Comparison of ENCODE assay signal across 1 cellular context in genomic region chr2:138490673-138491494, GRCh38.
TF ChIP-seq lines count a peak whose summit lies in the region.

No MANE protein-coding gene starts in this region.

TF ChIP-seq in HepG2, 621 proteins besides CTCF, POLR2A, EP300 and RAD21 (continued from another document and continues in another):
- TF ChIP-seq ZNF18 (CRISPR knock-in tag; IDR thresholded peaks at IDR 0.05; ENCODE audit: insufficient replicate concordance) (peak; percentile 56), MEIS2 (CRISPR knock-in tag; IDR thresholded peaks at IDR 0.05) (peak; percentile 20; the same call in 1 of the 2 replicates), ZSCAN25 (CRISPR knock-in tag; IDR thresholded peaks at IDR 0.05) (no peak), RXRB (CRISPR knock-in tag; IDR thresholded peaks at IDR 0.05; ENCODE audit: borderline replicate concordance) (peak; percentile 93), POLR2AphosphoS5 (IDR thresholded peaks at IDR 0.05; ENCODE audit: low read depth, low read length) (no peak), SYNCRIP (IDR thresholded peaks at IDR 0.05; ENCODE audit: insufficient read depth, low read depth, low read length) (no peak), AHR (CRISPR knock-in tag; IDR thresholded peaks at IDR 0.05) (no peak), ZNF143 (CRISPR knock-in tag; IDR thresholded peaks at IDR 0.05) (no peak), ZMYM4 (CRISPR knock-in tag; IDR thresholded peaks at IDR 0.05) (peak; percentile 44; the same call in 1 of the 2 replicates), MTA1 (CRISPR knock-in tag; IDR thresholded peaks at IDR 0.05; ENCODE audit: borderline replicate concordance) (no peak; the same call in 1 of the 2 replicates), NR1H2 (CRISPR knock-in tag; IDR thresholded peaks at IDR 0.05; ENCODE audit: borderline replicate concordance, low read depth) (no peak), CREB1 (IDR thresholded peaks at IDR 0.05) (no peak), CREB1 (CRISPR knock-in tag; IDR thresholded peaks at IDR 0.05) (peak; percentile 69), ZNF253 (CRISPR knock-in tag; IDR thresholded peaks at IDR 0.05; ENCODE audit: borderline replicate concordance) (no peak), ZNF530 (CRISPR knock-in tag; IDR thresholded peaks at IDR 0.05; ENCODE audit: low read depth) (no peak), ZNF496 (CRISPR knock-in tag; IDR thresholded peaks at IDR 0.05; ENCODE audit: insufficient replicate concordance) (no peak), HOXA9 (CRISPR knock-in tag; IDR thresholded peaks at IDR 0.05; ENCODE audit: borderline replicate concordance) (no peak), REPIN1 (CRISPR knock-in tag; IDR thresholded peaks at IDR 0.05; ENCODE audit: borderline replicate concordance, low read depth) (peak; percentile 53; the same call in 1 of the 2 replicates), ZNF781 (CRISPR knock-in tag; IDR thresholded peaks at IDR 0.05; ENCODE audit: borderline replicate concordance, not compliant biosample characterization) (no peak), KMT2B (CRISPR knock-in tag; IDR thresholded peaks at IDR 0.05) (peak; percentile 32; the same call in 1 of the 2 replicates), ATF1 (CRISPR knock-in tag; IDR thresholded peaks at IDR 0.05) (peak; percentile 72; the same call in 1 of the 2 replicates), ZNF136 (CRISPR knock-in tag; IDR thresholded peaks at IDR 0.05; ENCODE audit: low read depth) (no peak), MZF1 (CRISPR knock-in tag; IDR thresholded peaks at IDR 0.05; ENCODE audit: borderline replicate concordance) (no peak), PAX8 (CRISPR knock-in tag; IDR thresholded peaks at IDR 0.05; ENCODE audit: borderline replicate concordance) (no peak), XRCC5 (optimal IDR thresholded peaks at IDR 0.05; ENCODE audit: low read length) (no peak), JDP2 (CRISPR knock-in tag; IDR thresholded peaks at IDR 0.05; ENCODE audit: borderline replicate concordance) (no peak), NFIB (CRISPR knock-in tag; IDR thresholded peaks at IDR 0.05; ENCODE audit: borderline replicate concordance) (no peak), POLR2G (IDR thresholded peaks at IDR 0.05; ENCODE audit: low read depth, low read length) (no peak), ZNF747 (CRISPR knock-in tag; IDR thresholded peaks at IDR 0.05; ENCODE audit: borderline replicate concordance) (no peak; the same call in none of the 2 replicates), ZNF24 (IDR thresholded peaks at IDR 0.05) (no peak), NFATC3 (CRISPR knock-in tag; IDR thresholded peaks at IDR 0.05) (no peak), ZNF607 (CRISPR knock-in tag; IDR thresholded peaks at IDR 0.05; ENCODE audit: borderline replicate concordance) (no peak), ATRX (CRISPR knock-in tag; IDR thresholded peaks at IDR 0.05; ENCODE audit: borderline replicate concordance) (no peak), NFKBIZ (CRISPR knock-in tag; IDR thresholded peaks at IDR 0.05) (no peak; the same call in 1 of the 2 replicates), SRSF9 (IDR thresholded peaks at IDR 0.05; ENCODE audit: borderline replicate concordance, insufficient read depth, low read depth, low read length, poor library complexity, severe bottlenecking) (no peak), TRIM22 (IDR thresholded peaks at IDR 0.05) (no peak), CBFB (CRISPR knock-in tag; IDR thresholded peaks at IDR 0.05) (no peak), NR2F6 (IDR thresholded peaks at IDR 0.05) (peak; percentile 99), NR2F6 (CRISPR knock-in tag; IDR thresholded peaks at IDR 0.05) (peak; percentile 98), ZNF546 (CRISPR knock-in tag; conservative IDR thresholded peaks at IDR 0.05) (no peak), PAWR (CRISPR knock-in tag; IDR thresholded peaks at IDR 0.05; ENCODE audit: borderline replicate concordance) (no peak), IKZF5 (CRISPR knock-in tag; IDR thresholded peaks at IDR 0.05) (peak; percentile 67; the same call in 1 of the 2 replicates), MED8 (CRISPR knock-in tag; IDR thresholded peaks at IDR 0.05; ENCODE audit: insufficient replicate concordance) (no peak), DPF2 (CRISPR knock-in tag; IDR thresholded peaks at IDR 0.05; ENCODE audit: borderline replicate concordance, low read depth) (peak; percentile 92), ZNF333 (CRISPR knock-in tag; IDR thresholded peaks at IDR 0.05; ENCODE audit: borderline replicate concordance) (no peak), POGZ (CRISPR knock-in tag; IDR thresholded peaks at IDR 0.05) (peak; percentile 74), ZNF720 (CRISPR knock-in tag; IDR thresholded peaks at IDR 0.05) (no peak), SIN3B (IDR thresholded peaks at IDR 0.05; ENCODE audit: low read length) (no peak), KAT2B (IDR thresholded peaks at IDR 0.05; ENCODE audit: borderline replicate concordance, low read depth, low read length) (peak; percentile 65; the same call in 1 of the 2 replicates), CHD4 (IDR thresholded peaks at IDR 0.05; ENCODE audit: borderline replicate concordance, low read length) (peak; percentile 72; the same call in 1 of the 2 replicates), KDM4B (CRISPR knock-in tag; IDR thresholded peaks at IDR 0.05) (no peak), ZNF629 (CRISPR knock-in tag; conservative IDR thresholded peaks at IDR 0.05) (no peak; the same call in 1 of the 2 replicates), ZNF550 (CRISPR knock-in tag; IDR thresholded peaks at IDR 0.05; ENCODE audit: borderline replicate concordance) (no peak), ZNF598 (CRISPR knock-in tag; IDR thresholded peaks at IDR 0.05; ENCODE audit: borderline replicate concordance) (no peak), FOXM1 (CRISPR knock-in tag; IDR thresholded peaks at IDR 0.05) (no peak), FOXA3 (CRISPR knock-in tag; IDR thresholded peaks at IDR 0.05) (peak; percentile 98), ZFP36L2 (CRISPR knock-in tag; IDR thresholded peaks at IDR 0.05) (no peak), ZNF12 (CRISPR knock-in tag; IDR thresholded peaks at IDR 0.05) (peak; percentile 47; the same call in 1 of the 2 replicates), HNF4A (CRISPR knock-in tag; IDR thresholded peaks at IDR 0.05) (peak; percentile 85), ZNF30 (CRISPR knock-in tag; IDR thresholded peaks at IDR 0.05) (no peak), FOXK2 (IDR thresholded peaks at IDR 0.05) (0 out of 2 replicates have a peak, but pooled peaks have one; percentile 20), ASH2L (IDR thresholded peaks at IDR 0.05; ENCODE audit: insufficient read length, low read depth, low read length) (peak; percentile 88)
- TF ChIP-seq, protein P1, sequence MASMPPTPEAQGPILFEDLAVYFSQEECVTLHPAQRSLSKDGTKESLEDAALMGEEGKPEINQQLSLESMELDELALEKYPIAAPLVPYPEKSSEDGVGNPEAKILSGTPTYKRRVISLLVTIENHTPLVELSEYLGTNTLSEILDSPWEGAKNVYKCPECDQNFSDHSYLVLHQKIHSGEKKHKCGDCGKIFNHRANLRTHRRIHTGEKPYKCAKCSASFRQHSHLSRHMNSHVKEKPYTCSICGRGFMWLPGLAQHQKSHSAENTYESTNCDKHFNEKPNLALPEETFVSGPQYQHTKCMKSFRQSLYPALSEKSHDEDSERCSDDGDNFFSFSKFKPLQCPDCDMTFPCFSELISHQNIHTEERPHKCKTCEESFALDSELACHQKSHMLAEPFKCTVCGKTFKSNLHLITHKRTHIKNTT (CRISPR knock-in tag; IDR thresholded peaks at IDR 0.05), result no peak
- TF ChIP-seq, protein P2, sequence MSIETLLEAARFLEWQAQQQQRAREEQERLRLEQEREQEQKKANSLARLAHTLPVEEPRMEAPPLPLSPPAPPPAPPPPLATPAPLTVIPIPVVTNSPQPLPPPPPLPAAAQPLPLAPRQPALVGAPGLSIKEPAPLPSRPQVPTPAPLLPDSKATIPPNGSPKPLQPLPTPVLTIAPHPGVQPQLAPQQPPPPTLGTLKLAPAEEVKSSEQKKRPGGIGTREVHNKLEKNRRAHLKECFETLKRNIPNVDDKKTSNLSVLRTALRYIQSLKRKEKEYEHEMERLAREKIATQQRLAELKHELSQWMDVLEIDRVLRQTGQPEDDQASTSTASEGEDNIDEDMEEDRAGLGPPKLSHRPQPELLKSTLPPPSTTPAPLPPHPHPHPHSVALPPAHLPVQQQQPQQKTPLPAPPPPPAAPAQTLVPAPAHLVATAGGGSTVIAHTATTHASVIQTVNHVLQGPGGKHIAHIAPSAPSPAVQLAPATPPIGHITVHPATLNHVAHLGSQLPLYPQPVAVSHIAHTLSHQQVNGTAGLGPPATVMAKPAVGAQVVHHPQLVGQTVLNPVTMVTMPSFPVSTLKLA (IDR thresholded peaks at IDR 0.05), result no peak
- TF ChIP-seq, protein P3, sequence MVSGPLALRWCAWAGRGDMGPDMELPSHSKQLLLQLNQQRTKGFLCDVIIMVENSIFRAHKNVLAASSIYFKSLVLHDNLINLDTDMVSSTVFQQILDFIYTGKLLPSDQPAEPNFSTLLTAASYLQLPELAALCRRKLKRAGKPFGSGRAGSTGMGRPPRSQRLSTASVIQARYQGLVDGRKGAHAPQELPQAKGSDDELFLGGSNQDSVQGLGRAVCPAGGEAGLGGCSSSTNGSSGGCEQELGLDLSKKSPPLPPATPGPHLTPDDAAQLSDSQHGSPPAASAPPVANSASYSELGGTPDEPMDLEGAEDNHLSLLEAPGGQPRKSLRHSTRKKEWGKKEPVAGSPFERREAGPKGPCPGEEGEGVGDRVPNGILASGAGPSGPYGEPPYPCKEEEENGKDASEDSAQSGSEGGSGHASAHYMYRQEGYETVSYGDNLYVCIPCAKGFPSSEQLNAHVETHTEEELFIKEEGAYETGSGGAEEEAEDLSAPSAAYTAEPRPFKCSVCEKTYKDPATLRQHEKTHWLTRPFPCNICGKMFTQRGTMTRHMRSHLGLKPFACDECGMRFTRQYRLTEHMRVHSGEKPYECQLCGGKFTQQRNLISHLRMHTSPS (CRISPR knock-in tag; IDR thresholded peaks at IDR 0.05; ENCODE audit: low read depth), result no peak
- TF ChIP-seq, protein P4, sequence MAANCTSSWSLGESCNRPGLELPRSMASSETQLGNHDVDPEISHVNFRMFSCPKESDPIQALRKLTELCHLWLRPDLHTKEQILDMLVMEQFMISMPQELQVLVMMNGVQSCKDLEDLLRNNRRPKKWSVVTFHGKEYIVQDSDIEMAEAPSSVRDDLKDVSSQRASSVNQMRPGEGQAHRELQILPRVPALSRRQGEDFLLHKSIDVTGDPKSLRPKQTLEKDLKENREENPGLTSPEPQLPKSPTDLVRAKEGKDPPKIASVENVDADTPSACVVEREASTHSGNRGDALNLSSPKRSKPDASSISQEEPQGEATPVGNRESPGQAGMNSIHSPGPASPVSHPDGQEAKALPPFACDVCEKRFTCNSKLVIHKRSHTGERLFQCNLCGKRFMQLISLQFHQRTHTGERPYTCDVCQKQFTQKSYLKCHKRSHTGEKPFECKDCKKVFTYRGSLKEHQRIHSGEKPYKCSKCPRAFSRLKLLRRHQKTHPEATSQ (CRISPR knock-in tag; IDR thresholded peaks at IDR 0.05; ENCODE audit: borderline replicate concordance), result peak; percentile 34; the same call in 1 of the 2 replicates
- TF ChIP-seq, protein P5, sequence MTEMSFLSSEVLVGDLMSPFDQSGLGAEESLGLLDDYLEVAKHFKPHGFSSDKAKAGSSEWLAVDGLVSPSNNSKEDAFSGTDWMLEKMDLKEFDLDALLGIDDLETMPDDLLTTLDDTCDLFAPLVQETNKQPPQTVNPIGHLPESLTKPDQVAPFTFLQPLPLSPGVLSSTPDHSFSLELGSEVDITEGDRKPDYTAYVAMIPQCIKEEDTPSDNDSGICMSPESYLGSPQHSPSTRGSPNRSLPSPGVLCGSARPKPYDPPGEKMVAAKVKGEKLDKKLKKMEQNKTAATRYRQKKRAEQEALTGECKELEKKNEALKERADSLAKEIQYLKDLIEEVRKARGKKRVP (CRISPR knock-in tag; IDR thresholded peaks at IDR 0.05), result peak in 1 of 2 experiments; percentile 80; a peak in 2 of 4 replicates
- TF ChIP-seq, protein P6, sequence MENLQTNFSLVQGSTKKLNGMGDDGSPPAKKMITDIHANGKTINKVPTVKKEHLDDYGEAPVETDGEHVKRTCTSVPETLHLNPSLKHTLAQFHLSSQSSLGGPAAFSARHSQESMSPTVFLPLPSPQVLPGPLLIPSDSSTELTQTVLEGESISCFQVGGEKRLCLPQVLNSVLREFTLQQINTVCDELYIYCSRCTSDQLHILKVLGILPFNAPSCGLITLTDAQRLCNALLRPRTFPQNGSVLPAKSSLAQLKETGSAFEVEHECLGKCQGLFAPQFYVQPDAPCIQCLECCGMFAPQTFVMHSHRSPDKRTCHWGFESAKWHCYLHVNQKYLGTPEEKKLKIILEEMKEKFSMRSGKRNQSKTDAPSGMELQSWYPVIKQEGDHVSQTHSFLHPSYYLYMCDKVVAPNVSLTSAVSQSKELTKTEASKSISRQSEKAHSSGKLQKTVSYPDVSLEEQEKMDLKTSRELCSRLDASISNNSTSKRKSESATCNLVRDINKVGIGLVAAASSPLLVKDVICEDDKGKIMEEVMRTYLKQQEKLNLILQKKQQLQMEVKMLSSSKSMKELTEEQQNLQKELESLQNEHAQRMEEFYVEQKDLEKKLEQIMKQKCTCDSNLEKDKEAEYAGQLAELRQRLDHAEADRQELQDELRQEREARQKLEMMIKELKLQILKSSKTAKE (CRISPR knock-in tag; IDR thresholded peaks at IDR 0.05; ENCODE audit: borderline replicate concordance), result peak; percentile 61; the same call in 1 of the 2 replicates
